ENCODE assay signal across 8 cellular contexts in genomic region chr7:1458676-1459511, GRCh38. TPM values are rescaled to one million over a fixed set of nuclear protein-coding genes. Genes with fewer than 3 reads are reported as not detected.
A peak's percentile ranks its signal among the peaks of the same experiment; 100 is the strongest.
DNase-seq lines count a peak whose midpoint lies in the region; ATAC-seq, FAIRE-seq and TF ChIP-seq lines count a peak whose summit lies in the region.

MICALL2 (minus strand) TSS chr7:1459470; CDS start chr7:1459326, 144 bp downstream.

- WGBS in small intestine, 3 donors, result 0 to 3% (median 2%) methylated on average over 52 to 69 of the region's 69 CpGs

- ATAC-seq in GM18519 (IDR thresholded peaks at IDR 0.05; ENCODE audit: low FRiP score, unreplicated experiment), result peak; percentile 7
- ATAC-seq in HG03095 (IDR thresholded peaks at IDR 0.05; ENCODE audit: unreplicated experiment), result peak; percentile 8

- peak within 1 kb of the TSS; percentile 81 to 82 for H3K27ac ChIP-seq in breast epithelium
- H3K27ac ChIP-seq in small intestine (ENCODE audit: low read depth in 1 of 2, low read length in 1 of 2), result peak within 1 kb of the TSS; percentile 94 to 95

- intact Hi-C loops in breast epithelium (cut with DNase I; ENCODE audit: low total_unique reads), result no loop called here

- DNase-seq in AG10803 (ENCODE audit: low read depth) (peak; percentile 83), SHP77 (lab: John Stamatoyannopoulos, UW) (peak; percentile 74), breast epithelium (ENCODE audit: low spot score in 2 of 2) (peak; percentile 64 to 79), iPS-NIHi11 (ENCODE audit: low spot score) (peak; percentile 64), small intestine (peak; percentile 74), DMS79 treated with DMSO at 0.1 percent for 48 hours (lab: John Stamatoyannopoulos, UW) (no peak)

- no peaks in the 10 kb centered on the region for H3K36me3 ChIP-seq in breast epithelium
- H3K36me3 ChIP-seq in small intestine (ENCODE audit: control insufficient read depth in 2 of 2, insufficient read depth in 2 of 2, low read length in 2 of 2), result no peaks in the 10 kb centered on the region

- H3K27me3 ChIP-seq in breast epithelium, result no peaks in the 10 kb centered on the region
- H3K27me3 ChIP-seq in small intestine (ENCODE audit: control insufficient read depth in 2 of 2, insufficient read depth in 2 of 2, low read length in 2 of 2), result no peaks in the 10 kb centered on the region

- peaks cover 9 to 10% of the 10 kb centered on the region in 2 donors for H3K4me1 ChIP-seq in breast epithelium
- H3K4me1 ChIP-seq in small intestine (ENCODE audit: control insufficient read depth in 2 of 2, insufficient read depth in 1 of 2, low read depth in 1 of 2, low read length in 1 of 2), result peaks cover 0 to 3% of the 10 kb centered on the region in 2 donors

- H3K4me3 ChIP-seq in AG10803 (ENCODE audit: low read length) (peak within 1 kb of the TSS; percentile 92), breast epithelium (peak within 1 kb of the TSS; percentile 73 to 81 (median 81)), small intestine (ENCODE audit: low read depth in 1 of 2, low read length in 2 of 2) (peak within 1 kb of the TSS; percentile 52 to 80)

- no peak for TF ChIP-seq POLR2A in breast epithelium (IDR thresholded peaks at IDR 0.05)

- H3K9me3 ChIP-seq in breast epithelium (no peaks in the 10 kb centered on the region), small intestine (ENCODE audit: control insufficient read depth, low read depth) (no peaks in the 10 kb centered on the region)

- TF ChIP-seq CTCF in AG10803 (conservative IDR thresholded peaks at IDR 0.05; ENCODE audit: low read length) (no peak), breast epithelium (IDR thresholded peaks at IDR 0.05) (no peak)

- no peak for FAIRE-seq in small intestine (lab: Jason Lieb, UNC)

RNA-seq across cellular contexts. Expression of gene MICALL2, which starts in this region (rescaled TPM):
- 10 to 100 TPM in 2 of 3 donors, 1 to 10 TPM in 1; 4.0 to 20.0 (median 15.8) TPM for total RNA-seq in breast epithelium
- polyA plus RNA-seq in small intestine, result 100 to 1,000 TPM in 2 of 3 donors, 10 to 100 TPM in 1; 67.9 to 533 (median 442) TPM
